Comparison of ENCODE assay signal across 16 cellular contexts in genomic region chr14:91484744-91485143, GRCh38. TPM values are rescaled to one million over a fixed set of nuclear protein-coding genes. Genes with fewer than 3 reads are reported as not detected.
DNase-seq lines count a peak whose midpoint lies in the region; ATAC-seq, FAIRE-seq and TF ChIP-seq lines count a peak whose summit lies in the region.
"Had no signal": no experiment of that assay in that cellular context is flagged by ENCODE, and none has a peak within 500 bp of the region (broad histone marks: within the 10 kb centered on the region; RNA-seq: fewer than 3 reads in every experiment).

No MANE protein-coding gene starts in this region.

- CTCF ChIA-PET in GM12878 (lab: Yijun Ruan, JAX) = interaction anchor here (1.3 to 2.6 kb wide), 5 partner anchors 9 to 521 kb away, joined by 3 to 18 read pairs (median 4); no protein-coding TSS in a partner anchor

- no peak overlapping the region for H3K27ac ChIP-seq in GM12878 (ENCODE audit: control insufficient read depth, insufficient read depth)
- H3K27ac ChIP-seq: esophagus squamous epithelium, neutrophil, suprapubic skin had no signal

- no peak overlapping the region for H3K9ac ChIP-seq in GM12878 (ENCODE audit: control insufficient read depth, insufficient read depth, low read length)

- no peaks in the 10 kb centered on the region for H3K9me3 Mint-ChIP-seq in activated naive CD4-positive, alpha-beta T cell treated with anti-CD3 and anti-CD28 coated beads, Interleukin-2, amount 50 U/mL, for 72 hours
- H3K9me3 Mint-ChIP-seq in HFFc6 = no peaks in the 10 kb centered on the region
- no peaks in the 10 kb centered on the region for H3K9me3 Mint-ChIP-seq in stimulated activated memory B cell treated with anti-CD40 and anti-IgM and Interleukin-4, amounts not matched to agents 10 μg/mL and 1 μg/mL and 100 μg/mL, for 72 hours

- no peak for ATAC-seq in activated naive CD4-positive, alpha-beta T cell treated with anti-CD3 and anti-CD28 coated beads, Interleukin-2, amount 50 U/mL, for 72 hours
- ATAC-seq in GM12878 (peak; percentile 88), HG03280 (IDR thresholded peaks at IDR 0.05; ENCODE audit: unreplicated experiment) (no peak)
- no peak for ATAC-seq in stimulated activated memory B cell treated with anti-CD40 and anti-IgM and Interleukin-4, amounts not matched to agents 10 μg/mL and 1 μg/mL and 100 μg/mL, for 72 hours

- H3K27ac Mint-ChIP-seq in activated naive CD4-positive, alpha-beta T cell treated with anti-CD3 and anti-CD28 coated beads, Interleukin-2, amount 50 U/mL, for 72 hours = peak overlapping the region; percentile 58 to 73
- H3K27ac Mint-ChIP-seq in HFFc6 = peak overlapping the region; percentile 27
- H3K27ac Mint-ChIP-seq in stimulated activated memory B cell treated with anti-CD40 and anti-IgM and Interleukin-4, amounts not matched to agents 10 μg/mL and 1 μg/mL and 100 μg/mL, for 72 hours = peak overlapping the region; percentile 29

- RAD21 ChIA-PET in GM12878 (lab: Charles Lee; ENCODE audit: unreplicated experiment) = interaction anchor here (1.3 kb wide), 1 partner anchor 512 kb away, joined by 3 read pairs; no protein-coding TSS in a partner anchor

- intact Hi-C loops in GM12878 (cut with micrococcal nuclease; ENCODE audit: unreplicated experiment) = no loop called here

- H3K4me3 Mint-ChIP-seq in HFFc6 = no peak overlapping the region
- no peak overlapping the region for H3K4me3 Mint-ChIP-seq in stimulated activated memory B cell treated with anti-CD40 and anti-IgM and Interleukin-4, amounts not matched to agents 10 μg/mL and 1 μg/mL and 100 μg/mL, for 72 hours

- BruUV-seq in GM12878 (replicated peaks; lab: Mats Ljungman, UMichigan) = no TSS peak

- H3K79me2 ChIP-seq in GM12878 (ENCODE audit: control insufficient read depth, insufficient read depth, low read length) = peaks cover 50% of the 10 kb centered on the region

- H3K4me1 ChIP-seq in GM12878 (ENCODE audit: control insufficient read depth, insufficient read depth, low read length) = 0 out of 2 replicates have a peak, but pooled peaks cover 8% of the 10 kb centered on the region

- POLR2A ChIA-PET in GM12878 (lab: Charles Lee) = no interaction called here

- SMC1A ChIA-PET in GM12878 (lab: Charles Lee; ENCODE audit: uncharacterized antibody, unreplicated experiment) = interaction anchor here (0.8 to 3.0 kb wide), 8 partner anchors 12 to 1078 kb away, joined by 3 to 10 read pairs (median 3); no protein-coding TSS in a partner anchor

- in situ Hi-C loops in GM12878 (cut with MboI) = no loop called here

- H3K9me3 ChIP-seq in GM12878 (replicated peaks; ENCODE audit: control insufficient read depth, insufficient read depth, low read length) = no peaks in the 10 kb centered on the region
- H3K9me3 ChIP-seq: esophagus squamous epithelium, neutrophil, suprapubic skin had no signal

- H2AFZ ChIP-seq in GM12878 (ENCODE audit: control insufficient read depth, low read depth, low read length) = no peak overlapping the region

- peaks cover 12 to 56% of the 10 kb centered on the region in 2 experiments for H3K36me3 ChIP-seq in GM12878 (ENCODE audit: control insufficient read depth in 2 of 2, insufficient read depth in 2 of 2, low read length in 1 of 2)

- H3K4me1 Mint-ChIP-seq in HFFc6 (ENCODE audit: low read depth) = peaks cover 35% of the 10 kb centered on the region
- peaks cover 48% of the 10 kb centered on the region for H3K4me1 Mint-ChIP-seq in stimulated activated memory B cell treated with anti-CD40 and anti-IgM and Interleukin-4, amounts not matched to agents 10 μg/mL and 1 μg/mL and 100 μg/mL, for 72 hours

- no peak for TF ChIP-seq CTCF in HFFc6 (IDR thresholded peaks at IDR 0.05)
- TF ChIP-seq CTCF in GM12878 (IDR thresholded peaks at IDR 0.05 in 2 of 3, conservative IDR thresholded peaks at IDR 0.05 in 1 of 3; ENCODE audit: control insufficient read depth in 2 of 3, extremely low read depth in 1 of 3, insufficient read depth in 1 of 3, low read depth in 3 of 3, low read length in 3 of 3) = no peak

- no peak for TF ChIP-seq POLR2A in GM12878 (IDR thresholded peaks at IDR 0.05; ENCODE audit: low read depth, low read length)

- H3K27me3 ChIP-seq in GM12878 (replicated peaks in 1 of 2; ENCODE audit: control insufficient read depth in 2 of 2, insufficient read depth in 2 of 2, low read length in 1 of 2) = no peaks in the 10 kb centered on the region
- H3K27me3 ChIP-seq: esophagus squamous epithelium, neutrophil, suprapubic skin had no signal

- 25% methylated on average over 2 of the region's 2 CpGs for WGBS in GM12878 (ENCODE audit: insufficient coverage, insufficient replicate concordance, low lambda C conversion rate, missing lambda C conversion rate)

- no peak for FAIRE-seq in GM12878 (lab: Jason Lieb, UNC)
- FAIRE-seq: bronchial epithelial cell had no signal

- H4K20me1 ChIP-seq in GM12878 (ENCODE audit: control insufficient read depth, insufficient read depth) = no peaks in the 10 kb centered on the region

- peaks cover 33 to 60% of the 10 kb centered on the region in 2 donors for H3K36me3 Mint-ChIP-seq in activated naive CD4-positive, alpha-beta T cell treated with anti-CD3 and anti-CD28 coated beads, Interleukin-2, amount 50 U/mL, for 72 hours
- peaks cover 35% of the 10 kb centered on the region for H3K36me3 Mint-ChIP-seq in HFFc6 (ENCODE audit: low read depth)
- H3K36me3 Mint-ChIP-seq in stimulated activated memory B cell treated with anti-CD40 and anti-IgM and Interleukin-4, amounts not matched to agents 10 μg/mL and 1 μg/mL and 100 μg/mL, for 72 hours = peaks cover 65% of the 10 kb centered on the region

- TF ChIP-seq RAD21 in GM12878 (IDR thresholded peaks at IDR 0.05; ENCODE audit: insufficient read depth, low read depth, low read length) = no peak

- no peaks in the 10 kb centered on the region for H3K27me3 Mint-ChIP-seq in HFFc6 (ENCODE audit: insufficient read depth)
- no peaks in the 10 kb centered on the region for H3K27me3 Mint-ChIP-seq in stimulated activated memory B cell treated with anti-CD40 and anti-IgM and Interleukin-4, amounts not matched to agents 10 μg/mL and 1 μg/mL and 100 μg/mL, for 72 hours

- no peak overlapping the region for H3K4me3 ChIP-seq in GM12878
- H3K4me3 ChIP-seq: esophagus squamous epithelium, suprapubic skin had no signal

- no peak overlapping the region for H3K4me2 ChIP-seq in GM12878 (ENCODE audit: control insufficient read depth, insufficient read depth)

- no peak for TF ChIP-seq EP300 in GM12878 (IDR thresholded peaks at IDR 0.05; ENCODE audit: borderline replicate concordance in 1 of 2, control insufficient read depth in 1 of 2, low read depth in 2 of 2, low read length in 2 of 2)

- no peak for DNase-seq in activated naive CD4-positive, alpha-beta T cell treated with anti-CD3 and anti-CD28 coated beads, Interleukin-2, amount 50 U/mL, for 72 hours (ENCODE audit: low spot score in 2 of 2)
- DNase-seq in activated naive CD4-positive, alpha-beta T cell treated with anti-CD3 and anti-CD28 coated beads, Interleukin-2, amount 50 U/mL, for 16 hours = no peak
- DNase-seq in HFFc6 = no peak
- DNase-seq in GM12878 (ENCODE audit: low read depth, low spot score) = no peak
- no peak for DNase-seq in stimulated activated naive CD4-positive, alpha-beta T cell (lab: John Stamatoyannopoulos, UW)
- no peak for DNase-seq in COLO668 (lab: John Stamatoyannopoulos, UW; ENCODE audit: unreplicated experiment)
- DNase-seq: esophagus squamous epithelium, GDM1, mesenchymal stem cell, NCI-H1930, SHP77 treated with DMSO at 0.1 percent for 48 hours had no signal

TF ChIP-seq in GM12878, 131 proteins besides CTCF, POLR2A, EP300 and RAD21:
- TF ChIP-seq ATF2 (IDR thresholded peaks at IDR 0.05; ENCODE audit: low read length) (peak; percentile 49; the same call in 1 of the 2 replicates), RUNX3 (IDR thresholded peaks at IDR 0.05; ENCODE audit: low read length) (peak; percentile 39; the same call in 1 of the 2 replicates), HDAC2 (IDR thresholded peaks at IDR 0.05) (no peak), CREB1 (IDR thresholded peaks at IDR 0.05; ENCODE audit: low read depth) (0 out of 2 replicates have a peak, but pooled peaks have one; percentile 11), SREBF2 (IDR thresholded peaks at IDR 0.05; ENCODE audit: low read length) (no peak), ATF7 (IDR thresholded peaks at IDR 0.05; ENCODE audit: low read depth) (0 out of 2 replicates have a peak, but pooled peaks have one; percentile 57)

RNA-seq across cellular contexts. Expression of gene PPP4R3A, which starts 25.4 kb away (rescaled TPM):
- 100 to 1,000 TPM; 103 to 138 TPM for total RNA-seq in activated naive CD4-positive, alpha-beta T cell treated with anti-CD3 and anti-CD28 coated beads, Interleukin-2, amount 50 U/mL, for 72 hours
- total RNA-seq in HFFc6 (2021; fragmentation: NEBNext Ultra II Directional; extraction: Animal tissue kit (Norgen Biotek cat#: 25700)) = 10 to 100 TPM; 49.0 to 55.6 (median 53.3) TPM
- total RNA-seq in GM12878 (2013; cell fraction: nucleolus; rRNA removed) = 151 TPM in 2 replicates
- total RNA-seq in GM12878 (2014; rRNA removed) (66.6 and 69.4 TPM in 2 replicates), GM12878 (2014; rRNA removed; fragmentation: Illumina TruSeq; extraction: Trizol) (89.8 and 92.1 TPM in 2 replicates), GM12878 (2021) (74.5 and 85.1 TPM in 2 replicates)
- polyA plus RNA-seq in GM12878 (2011; ENCODE audit: low read depth) = 45.6 TPM
- polyA plus RNA-seq in GM12878 (2011; rRNA removed) (66.5 and 80.9 TPM in 2 replicates), GM12878 (2014; fragmentation: Illumina TruSeq; extraction: Trizol) (97.8 and 125 TPM in 2 replicates), GM12878 (2014; fragmentation: Nextera tagmentation; extraction: Ambion mirVana) (10 to 100 TPM; 19.4 to 28.2 TPM), GM12878 (2014; rRNA removed) (59.3 and 61.2 TPM in 2 replicates), GM12878 (2016; fragmentation: Nextera tagmentation; extraction: Ambion mirVana) (10 to 100 TPM; 41.8 to 58.9 TPM)
- polyA plus RNA-seq in GM12878 (2011; cell fraction: cytosol; rRNA removed) = 32.2 and 39.3 TPM in 2 replicates
- 52.7 and 69.0 TPM in 2 replicates for polyA plus RNA-seq in GM12878 (2011; cell fraction: nucleus; rRNA removed)
- 50.9 and 55.2 TPM in 2 replicates for polyA plus RNA-seq in GM12878 (2012)
- 39.5 and 50.2 TPM in 2 replicates for polyA minus RNA-seq in GM12878 (2011; rRNA and poly(A)+ RNA removed)
- polyA minus RNA-seq in GM12878 (2011; cell fraction: cytosol; rRNA and poly(A)+ RNA removed) = 29.0 and 32.4 TPM in 2 replicates
- polyA minus RNA-seq in GM12878 (2011; cell fraction: nucleus; rRNA and poly(A)+ RNA removed) = 22.1 and 42.3 TPM in 2 replicates
